Comparison of ENCODE assay signal across 17 cellular contexts in genomic region chr22:44412136-44412731, GRCh38.
"Had no signal": no experiment of that assay in that cellular context is flagged by ENCODE, and none has a peak within 500 bp of the region (broad histone marks: within the 10 kb centered on the region; RNA-seq: fewer than 3 reads in every experiment).

No MANE protein-coding gene starts in this region.

- ATAC-seq: activated CD4-positive, CD25-positive, alpha-beta regulatory T cell treated with anti-CD3 and anti-CD28 coated beads, Interleukin-2, amount 50 U/mL, for 24 hours; activated naive CD8-positive, alpha-beta T cell treated with anti-CD3 and anti-CD28 coated beads, Interleukin-2, amount 50 U/mL, for 24 hours; gastrocnemius medialis; left ventricle myocardium superior had no signal

- H3K9me3 ChIP-seq: ascending aorta, gastrocnemius medialis, thoracic aorta had no signal

- DNase-seq: activated CD4-positive, alpha-beta T cell treated with anti-CD3 and anti-CD28 coated beads, Interleukin-2, amount 50 U/mL, for 48 hours; activated naive CD4-positive, alpha-beta T cell treated with Interleukin-2 at 50 U/mL for 16 hours; activated naive CD8-positive, alpha-beta T cell treated with anti-CD3 and anti-CD28 coated beads, Interleukin-2, amount 50 U/mL, for 24 hours; effector memory CD4-positive, alpha-beta T cell; gastrocnemius medialis; left ventricle myocardium superior; naive B cell; occipital lobe; stimulated activated CD4-positive, alpha-beta T cell treated with anti-CD3 and anti-CD28 coated beads, Interleukin-4, amount 100 ng/mL, for 1 hour; stimulated activated CD8-positive, alpha-beta memory T cell treated with anti-CD3 and anti-CD28 coated beads, Interleukin-4, amount 100 ng/mL, for 48 hours; T-helper 2 cell had no signal

- H3K4me3 Mint-ChIP-seq: activated naive CD8-positive, alpha-beta T cell treated with anti-CD3 and anti-CD28 coated beads, Interleukin-2, amount 50 U/mL, for 24 hours; naive B cell; stimulated activated naive CD8-positive, alpha-beta T cell treated with anti-CD3 and anti-CD28 coated beads, Interleukin-15, Interleukin-2, amounts not matched to agents 100 ng/mL and 50 ng/mL, for 24 hours had no signal

- H3K27me3 ChIP-seq: ascending aorta, gastrocnemius medialis had no signal

- H3K4me1 ChIP-seq: ascending aorta, gastrocnemius medialis had no signal

- H3K27ac Mint-ChIP-seq: activated naive CD8-positive, alpha-beta T cell treated with anti-CD3 and anti-CD28 coated beads, Interleukin-2, amount 50 U/mL, for 24 hours; naive B cell; stimulated activated naive CD8-positive, alpha-beta T cell treated with anti-CD3 and anti-CD28 coated beads, Interleukin-15, Interleukin-2, amounts not matched to agents 100 ng/mL and 50 ng/mL, for 24 hours had no signal

- H3K27ac ChIP-seq: ascending aorta, coronary artery, epithelial cell of prostate, gastrocnemius medialis, thoracic aorta had no signal

- H3K27me3 Mint-ChIP-seq: stimulated activated naive CD8-positive, alpha-beta T cell treated with anti-CD3 and anti-CD28 coated beads, Interleukin-15, Interleukin-2, amounts not matched to agents 100 ng/mL and 50 ng/mL, for 24 hours had no signal

- H3K4me1 Mint-ChIP-seq: activated naive CD8-positive, alpha-beta T cell treated with anti-CD3 and anti-CD28 coated beads, Interleukin-2, amount 50 U/mL, for 24 hours; naive B cell had no signal

- H3K36me3 Mint-ChIP-seq: naive B cell had no signal
